In genomic region chr1:172781513-172782140, GRCh38 we compare ENCODE assay signal across 11 cellular contexts.
DNase-seq lines count a peak whose midpoint lies in the region; ATAC-seq and TF ChIP-seq lines count a peak whose summit lies in the region.
"Had no signal": no experiment of that assay in that cellular context is flagged by ENCODE, and none has a peak within 500 bp of the region (broad histone marks: within the 10 kb centered on the region; RNA-seq: fewer than 3 reads in every experiment).

No MANE protein-coding gene starts in this region.

- H3K4me1 ChIP-seq in mucosa of descending colon (ENCODE audit: low read depth) (no peaks in the 10 kb centered on the region), testis (no peaks in the 10 kb centered on the region), aorta (ENCODE audit: control insufficient read depth in 1 of 2, insufficient read depth in 2 of 2, low read length in 2 of 2) (no peaks in the 10 kb centered on the region)

- TF ChIP-seq CTCF in mucosa of descending colon (IDR thresholded peaks at IDR 0.05) (no peak), testis (IDR thresholded peaks at IDR 0.05) (no peak)

- TF ChIP-seq POLR2A in testis (IDR thresholded peaks at IDR 0.05): no peak

- peaks cover 5% of the 10 kb centered on the region for H3K9me3 ChIP-seq in mucosa of descending colon
- H3K9me3 ChIP-seq in testis: no peaks in the 10 kb centered on the region
- H3K9me3 ChIP-seq in aorta (ENCODE audit: control insufficient read depth, low read length): no peaks in the 10 kb centered on the region

- H3K27me3 ChIP-seq in testis (no peaks in the 10 kb centered on the region), aorta (ENCODE audit: control insufficient read depth in 1 of 2, insufficient read depth in 2 of 2, low read length in 1 of 2) (no peaks in the 10 kb centered on the region)

- ATAC-seq in GM18907 (IDR thresholded peaks at IDR 0.05; ENCODE audit: unreplicated experiment) (peak; percentile 86), HG03565 (IDR thresholded peaks at IDR 0.05; ENCODE audit: unreplicated experiment) (peak; percentile 63), mucosa of descending colon (peak; percentile 31), aorta (ENCODE audit: low FRiP score) (no peak)
- ATAC-seq: activated CD4-positive, alpha-beta T cell treated with anti-CD3 and anti-CD28 coated beads for 36 hours had no signal

- WGBS in testis, 2 donors: 69 to 81% methylated on average over 4 of the region's 4 CpGs
- WGBS in aorta, 2 donors: 66 to 67% methylated on average over 4 of the region's 4 CpGs

- intact Hi-C loops in mucosa of descending colon (cut with DNase I, micrococcal nuclease) (no loop called here), testis (cut with DNase I; ENCODE audit: low total_unique reads) (no loop called here), aorta (cut with DNase I) (no loop called here)

- no peak overlapping the region for H3K4me3 ChIP-seq in mucosa of descending colon
- H3K4me3 ChIP-seq in testis: no peak overlapping the region
- no peak overlapping the region for H3K4me3 ChIP-seq in aorta (ENCODE audit: low read length in 2 of 2)

- no peaks in the 10 kb centered on the region for H3K36me3 ChIP-seq in mucosa of descending colon (ENCODE audit: low read depth)
- H3K36me3 ChIP-seq in testis (ENCODE audit: low read depth, missing control alignments): no peaks in the 10 kb centered on the region
- no peaks in the 10 kb centered on the region for H3K36me3 ChIP-seq in aorta (ENCODE audit: control insufficient read depth in 1 of 2, insufficient read depth in 2 of 2, low read length in 1 of 2)

- DNase-seq in HCEC 1CT (peak; percentile 38), mucosa of descending colon (no peak), testis (no peak), aorta (no peak), ACHN (no peak)
- no peak for DNase-seq in stimulated activated naive CD4-positive, alpha-beta T cell (lab: John Stamatoyannopoulos, UW)
- DNase-seq: activated CD4-positive, alpha-beta T cell treated with anti-CD3 and anti-CD28 coated beads for 36 hours; NCI-H1048; substantia nigra had no signal

- no peak overlapping the region for H3K27ac ChIP-seq in testis
- H3K27ac ChIP-seq in aorta (ENCODE audit: low read depth in 1 of 2, low read length in 2 of 2): no peak overlapping the region

- in situ Hi-C loops in ACHN (cut with HindIII; ENCODE audit: low pct_ligation_motif_present, low pct_unique_long_range_greater_than_20kb, low sequenced_read_pairs): no loop called here
